ENCODE assay signal across 8 cellular contexts in the genomic region with DNA sequence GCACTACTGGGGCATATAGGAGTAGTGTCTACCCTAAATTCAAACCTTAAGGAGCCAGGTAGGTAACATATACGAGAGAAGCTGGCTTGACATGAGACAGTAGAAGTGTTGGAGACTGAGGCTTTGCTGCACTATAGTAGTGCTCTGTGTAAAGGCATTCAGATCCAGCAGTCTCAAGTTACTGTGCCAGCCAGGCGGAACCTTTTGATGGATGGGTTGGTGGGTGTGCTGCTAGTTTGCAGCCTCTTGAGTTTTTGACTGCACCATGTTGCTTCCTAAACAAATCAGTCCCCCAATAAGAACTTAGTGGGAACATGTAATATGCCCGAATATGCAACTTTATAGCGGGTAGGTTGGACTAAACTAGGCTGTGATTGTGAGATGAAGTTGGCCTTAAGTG. TPM values are rescaled to one million over a fixed set of nuclear protein-coding genes. Genes with fewer than 3 reads are reported as not detected.
A peak's percentile ranks its signal among the peaks of the same experiment; 100 is the strongest.
DNase-seq lines count a peak whose midpoint lies in the region; ATAC-seq, FAIRE-seq and TF ChIP-seq lines count a peak whose summit lies in the region.

No MANE protein-coding gene starts in this region.

- peaks cover 34% of the 10 kb centered on the region for H3K4me1 Mint-ChIP-seq in astrocyte (ENCODE audit: low read depth, unreplicated experiment)
- H3K4me1 Mint-ChIP-seq in memory B cell = peaks cover 42% of the 10 kb centered on the region

- H3K36me3 ChIP-seq in left ventricle myocardium inferior (peaks cover 7% of the 10 kb centered on the region), astrocyte (ENCODE audit: insufficient read depth, low read length) (peaks cover 3% of the 10 kb centered on the region), aorta (ENCODE audit: control insufficient read depth in 1 of 2, insufficient read depth in 2 of 2, low read length in 1 of 2) (peaks cover 0 to 3% of the 10 kb centered on the region in 2 donors)

- ATAC-seq in left ventricle myocardium superior = no peak
- ATAC-seq in memory B cell (ENCODE audit: low read depth) = no peak
- ATAC-seq in aorta (ENCODE audit: low FRiP score) = no peak

- peaks cover 54% of the 10 kb centered on the region for H4K20me1 ChIP-seq in astrocyte (ENCODE audit: insufficient read depth, low read length)

- H3K9me3 ChIP-seq in left ventricle myocardium inferior (replicated peaks) (no peaks in the 10 kb centered on the region), astrocyte (ENCODE audit: insufficient read depth, low read depth, low read length) (no peaks in the 10 kb centered on the region), aorta (ENCODE audit: control insufficient read depth, low read length) (no peaks in the 10 kb centered on the region)

- no peaks in the 10 kb centered on the region for H3K9me3 Mint-ChIP-seq in astrocyte (ENCODE audit: unreplicated experiment)
- H3K9me3 Mint-ChIP-seq in memory B cell = no peaks in the 10 kb centered on the region

- peaks cover 9% of the 10 kb centered on the region for H3K36me3 Mint-ChIP-seq in astrocyte (ENCODE audit: low read depth, unreplicated experiment)
- H3K36me3 Mint-ChIP-seq in memory B cell = peaks cover 11% of the 10 kb centered on the region

- H3K27me3 Mint-ChIP-seq in astrocyte (ENCODE audit: low read depth, unreplicated experiment) (no peaks in the 10 kb centered on the region), memory B cell (no peaks in the 10 kb centered on the region)

- no peaks in the 10 kb centered on the region for H3K27me3 ChIP-seq in left ventricle myocardium inferior (ENCODE audit: low read depth)
- H3K27me3 ChIP-seq in astrocyte (ENCODE audit: insufficient read depth, low read length) = no peaks in the 10 kb centered on the region
- no peaks in the 10 kb centered on the region for H3K27me3 ChIP-seq in aorta (ENCODE audit: control insufficient read depth in 1 of 2, insufficient read depth in 2 of 2, low read length in 1 of 2)

- peaks cover 50% of the 10 kb centered on the region for H3K4me1 ChIP-seq in left ventricle myocardium inferior
- peaks cover 41% of the 10 kb centered on the region for H3K4me1 ChIP-seq in astrocyte (ENCODE audit: insufficient read depth, low read length)
- H3K4me1 ChIP-seq in aorta (ENCODE audit: control insufficient read depth in 1 of 2, insufficient read depth in 2 of 2, low read length in 2 of 2) = peaks cover 1 to 11% of the 10 kb centered on the region in 2 donors

- peak overlapping the region; percentile 21 for H3K27ac Mint-ChIP-seq in astrocyte (ENCODE audit: unreplicated experiment)
- H3K27ac Mint-ChIP-seq in memory B cell = peak overlapping the region; percentile 93

- FAIRE-seq in astrocyte (lab: Jason Lieb, UNC) = no peak

- peak overlapping the region; percentile 80 for H3K4me3 ChIP-seq in left ventricle myocardium inferior
- H3K4me3 ChIP-seq in astrocyte (ENCODE audit: insufficient read depth, low read depth, low read length) = peak overlapping the region; percentile 82
- H3K4me3 ChIP-seq in aorta (ENCODE audit: low read length in 2 of 2) = peak overlapping the region; percentile 72 to 95

- no peak overlapping the region for H2AFZ ChIP-seq in astrocyte (ENCODE audit: low read depth, low read length)

- DNase-seq in left ventricle myocardium inferior (no peak), left ventricle myocardium superior (no peak), astrocyte (ENCODE audit: low read depth) (no peak), memory B cell (ENCODE audit: low spot score in 2 of 2) (no peak), aorta (no peak), HK-2 (ENCODE audit: unreplicated experiment) (no peak), H4 (ENCODE audit: low spot score) (no peak), 8988T (no peak)

- H3K4me2 ChIP-seq in astrocyte (ENCODE audit: low read length) = peak overlapping the region; percentile 93

- intact Hi-C loops in left ventricle myocardium inferior (cut with micrococcal nuclease) = no loop called here
- intact Hi-C loops in left ventricle myocardium superior (cut with micrococcal nuclease) = no loop called here
- intact Hi-C loops in aorta (cut with DNase I) = loop anchor here in 1 of 2 donors (5.0 kb wide), 1 partner anchor 140 kb away; no protein-coding TSS in a partner anchor

- no peak for TF ChIP-seq CTCF in left ventricle myocardium inferior (IDR thresholded peaks at IDR 0.05; ENCODE audit: borderline replicate concordance)
- no peak for TF ChIP-seq CTCF in astrocyte (IDR thresholded peaks at IDR 0.05; ENCODE audit: insufficient read depth, low read depth, low read length)

- no peak overlapping the region for H3K27ac ChIP-seq in left ventricle myocardium inferior (replicated peaks)
- no peak overlapping the region for H3K27ac ChIP-seq in astrocyte (ENCODE audit: low read depth, low read length)
- no peak overlapping the region for H3K27ac ChIP-seq in aorta (ENCODE audit: low read depth in 1 of 2, low read length in 2 of 2)

- H3K4me3 Mint-ChIP-seq in astrocyte (ENCODE audit: unreplicated experiment) (peak overlapping the region; percentile 98), memory B cell (peak overlapping the region; percentile 90)

- WGBS in aorta, 2 donors = 59 to 62% methylated on average over 4 of the region's 4 CpGs

- peak overlapping the region; percentile 93 for H3K9ac ChIP-seq in astrocyte (ENCODE audit: low read length)

- H3K79me2 ChIP-seq in astrocyte (ENCODE audit: insufficient read depth, low read length) = peaks cover 65% of the 10 kb centered on the region

RNA-seq across cellular contexts. Expression of a gene that starts 1.5 kb away (rescaled TPM):
- total RNA-seq in left ventricle myocardium inferior (60.4 TPM), left ventricle myocardium superior (60.7 TPM), astrocyte (386 and 424 TPM in 2 replicates), aorta (100 to 1,000 TPM; 117 to 118 TPM)
- polyA plus RNA-seq in aorta = 100 to 1,000 TPM; 164 to 191 TPM
- total RNA-seq in H4 (2014; rRNA removed; shearing (Covaris generic)) = 441 and 475 TPM in 2 replicates

RNA-seq across cellular contexts. Expression of a gene that starts 23.0 kb away (rescaled TPM):
- total RNA-seq in left ventricle myocardium inferior (not detected), left ventricle myocardium superior (0.17 TPM), astrocyte (1.1 and 1.9 TPM in 2 replicates), aorta (under 1 TPM; 0.68 to 0.99 TPM)
- polyA plus RNA-seq in aorta = under 1 TPM; 0.18 to 0.63 TPM
- 0.17 TPM in 1 of 2 replicates, not detected in the other for total RNA-seq in H4 (2014; rRNA removed; shearing (Covaris generic))

RNA-seq across cellular contexts. Expression of a gene that starts 55.7 kb away (rescaled TPM):
- total RNA-seq in left ventricle myocardium inferior (8.7 TPM), left ventricle myocardium superior (5.9 TPM), astrocyte (150 and 157 TPM in 2 replicates), aorta (10 to 100 TPM; 34.0 to 35.8 TPM)
- polyA plus RNA-seq in aorta = 10 to 100 TPM; 26.9 to 56.5 TPM
- total RNA-seq in H4 (2014; rRNA removed; shearing (Covaris generic)) = 5.5 and 9.7 TPM in 2 replicates
